12 cellular contexts compared by ENCODE assay signal in the genomic region with DNA sequence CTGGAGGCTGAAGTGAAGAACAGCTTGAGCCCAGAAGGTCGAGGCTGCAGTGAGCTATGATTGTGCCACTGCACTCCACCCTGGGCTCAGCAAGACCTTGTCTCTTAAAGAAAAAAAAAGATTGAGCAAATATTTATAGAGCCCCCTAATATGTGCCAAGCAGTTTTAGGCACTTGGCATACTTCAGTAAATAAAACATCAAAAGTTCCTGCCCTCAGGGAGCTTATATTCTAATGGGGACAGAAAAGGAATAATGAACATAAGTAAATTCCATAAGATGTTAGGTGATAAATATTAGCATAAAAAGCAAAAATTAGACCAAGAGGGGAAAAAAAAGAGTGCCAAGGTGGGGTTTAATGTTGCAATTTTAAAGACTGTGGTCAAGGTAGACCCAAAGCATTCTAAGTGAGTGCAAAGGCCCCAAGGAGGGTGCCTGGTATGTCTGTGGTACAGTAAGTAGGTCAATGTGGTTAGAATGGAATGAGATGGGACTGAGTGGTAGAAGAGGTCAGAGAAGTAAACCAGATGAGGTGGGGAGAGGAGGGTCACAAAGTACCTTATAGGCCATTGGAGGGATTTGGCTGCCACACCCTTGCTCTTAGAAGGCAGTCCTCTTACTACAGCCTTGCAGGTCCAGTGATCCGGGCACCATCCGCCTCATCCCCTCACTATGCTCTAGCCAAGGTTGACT. TPM values are rescaled to one million over a fixed set of nuclear protein-coding genes. Genes with fewer than 3 reads are reported as not detected.
DNase-seq lines count a peak whose midpoint lies in the region; ATAC-seq and TF ChIP-seq lines count a peak whose summit lies in the region.
"Had no signal": no experiment of that assay in that cellular context is flagged by ENCODE, and none has a peak within 500 bp of the region (broad histone marks: within the 10 kb centered on the region; RNA-seq: fewer than 3 reads in every experiment).

No MANE protein-coding gene starts in this region.

- peaks cover 31% of the 10 kb centered on the region for H3K79me2 ChIP-seq in KMS-11 (ENCODE audit: insufficient read depth, low read depth)

- peaks cover 41% of the 10 kb centered on the region for H3K36me3 Mint-ChIP-seq in T-helper 2 cell treated with Interferon-gamma antibody and Interleukin-4, amounts not matched to agents 5 μg/mL and 100 μg/mL, for 36 hours (ENCODE audit: low read depth)
- peaks cover 18% of the 10 kb centered on the region for H3K36me3 Mint-ChIP-seq in neural crest cell (ENCODE audit: low read depth)

- H3K4me3 ChIP-seq in KMS-11 (IDR thresholded peaks at IDR 0.05; ENCODE audit: insufficient read depth, low read depth, low read length), result peak overlapping the region; percentile 27
- H3K4me3 ChIP-seq: smooth muscle cell had no signal

- no peaks in the 10 kb centered on the region for H3K36me3 ChIP-seq in KMS-11 (ENCODE audit: insufficient read depth)

- H3K9me3 Mint-ChIP-seq in T-helper 2 cell treated with Interferon-gamma antibody and Interleukin-4, amounts not matched to agents 5 μg/mL and 100 μg/mL, for 36 hours, result peaks cover 5% of the 10 kb centered on the region
- H3K9me3 Mint-ChIP-seq in neural crest cell, result no peaks in the 10 kb centered on the region

- DNase-seq in T-helper 2 cell treated with Interferon-gamma antibody and Interleukin-4, amounts not matched to agents 5 μg/mL and 100 μg/mL, for 36 hours (ENCODE audit: low spot score), result no peak
- no peak for DNase-seq in T-helper 2 cell
- peak; percentile 55 for DNase-seq in amniotic epithelial cell (ENCODE audit: low read depth)
- no peak for DNase-seq in neural crest cell (ENCODE audit: low read depth, low spot score)
- no peak for DNase-seq in EL
- DNase-seq in omental fat pad (ENCODE audit: low spot score), result no peak
- DNase-seq: hypothalamus, NCI-H1417 treated with DMSO at 0.1 percent for 48 hours had no signal

- no peak for ATAC-seq in omental fat pad (ENCODE audit: low FRiP score)
- no peak for ATAC-seq in HG03175 (IDR thresholded peaks at IDR 0.05; ENCODE audit: unreplicated experiment)

- H3K4me1 ChIP-seq in KMS-11 (ENCODE audit: low read depth, poor library complexity, severe bottlenecking), result peaks cover 46% of the 10 kb centered on the region

- no peak for TF ChIP-seq CTCF in KMS-11 (conservative IDR thresholded peaks at IDR 0.05; ENCODE audit: low read depth, low read length)
- TF ChIP-seq CTCF in neural crest cell (conservative IDR thresholded peaks at IDR 0.05), result no peak
- TF ChIP-seq CTCF in omental fat pad (IDR thresholded peaks at IDR 0.05), result no peak

- no peak overlapping the region for H3K9ac ChIP-seq in KMS-11

- no peaks in the 10 kb centered on the region for H3K27me3 ChIP-seq in KMS-11 (ENCODE audit: insufficient read depth, low read depth)

- peak overlapping the region; percentile 26; the same call in 1 of the 2 replicates for H3K27ac ChIP-seq in KMS-11

- H3K4me2 ChIP-seq in KMS-11, result peak overlapping the region; percentile 61
- H3K4me2 ChIP-seq: smooth muscle cell had no signal

- peaks cover 42% of the 10 kb centered on the region for H3K4me1 Mint-ChIP-seq in T-helper 2 cell treated with Interferon-gamma antibody and Interleukin-4, amounts not matched to agents 5 μg/mL and 100 μg/mL, for 36 hours (ENCODE audit: low read depth)
- peaks cover 41% of the 10 kb centered on the region for H3K4me1 Mint-ChIP-seq in neural crest cell

- H3K27me3 Mint-ChIP-seq in T-helper 2 cell treated with Interferon-gamma antibody and Interleukin-4, amounts not matched to agents 5 μg/mL and 100 μg/mL, for 36 hours (ENCODE audit: low read depth), result no peaks in the 10 kb centered on the region
- H3K27me3 Mint-ChIP-seq in neural crest cell (ENCODE audit: low read depth), result no peaks in the 10 kb centered on the region

- H4K20me1 ChIP-seq in KMS-11 (ENCODE audit: insufficient read depth), result no peaks in the 10 kb centered on the region

- H2AFZ ChIP-seq in KMS-11 (ENCODE audit: low read depth), result no peak overlapping the region

- H3K27ac Mint-ChIP-seq in T-helper 2 cell treated with Interferon-gamma antibody and Interleukin-4, amounts not matched to agents 5 μg/mL and 100 μg/mL, for 36 hours, result no peak overlapping the region
- no peak overlapping the region for H3K27ac Mint-ChIP-seq in neural crest cell (ENCODE audit: unreplicated experiment)

- peak overlapping the region; percentile 20 for H3K4me3 Mint-ChIP-seq in T-helper 2 cell treated with Interferon-gamma antibody and Interleukin-4, amounts not matched to agents 5 μg/mL and 100 μg/mL, for 36 hours
- H3K4me3 Mint-ChIP-seq in neural crest cell, result peak overlapping the region; percentile 97

RNA-seq across cellular contexts. Expression of a gene that starts 2.2 kb away (rescaled TPM):
- total RNA-seq in neural crest cell (26.7 and 28.8 TPM in 2 replicates), omental fat pad (10 to 100 TPM in 1 of 4 donors, 1 to 10 TPM in 3; 6.1 to 14.3 (median 7.4) TPM)

RNA-seq across cellular contexts. Expression of a gene that starts 2.5 kb away (rescaled TPM):
- total RNA-seq in neural crest cell (61.9 and 68.2 TPM in 2 replicates), omental fat pad (10 to 100 TPM; 11.5 to 28.1 (median 12.8) TPM)

RNA-seq across cellular contexts. Expression of a gene that starts 11.1 kb away (rescaled TPM):
- total RNA-seq in neural crest cell (10.6 and 11.6 TPM in 2 replicates), omental fat pad (1 to 10 TPM in 1 of 4 donors, not detected in 3; 2.0 TPM)
- total RNA-seq: A172, smooth muscle cell had no signal
